ENCODE assay signal across 8 cellular contexts in the genomic region with DNA sequence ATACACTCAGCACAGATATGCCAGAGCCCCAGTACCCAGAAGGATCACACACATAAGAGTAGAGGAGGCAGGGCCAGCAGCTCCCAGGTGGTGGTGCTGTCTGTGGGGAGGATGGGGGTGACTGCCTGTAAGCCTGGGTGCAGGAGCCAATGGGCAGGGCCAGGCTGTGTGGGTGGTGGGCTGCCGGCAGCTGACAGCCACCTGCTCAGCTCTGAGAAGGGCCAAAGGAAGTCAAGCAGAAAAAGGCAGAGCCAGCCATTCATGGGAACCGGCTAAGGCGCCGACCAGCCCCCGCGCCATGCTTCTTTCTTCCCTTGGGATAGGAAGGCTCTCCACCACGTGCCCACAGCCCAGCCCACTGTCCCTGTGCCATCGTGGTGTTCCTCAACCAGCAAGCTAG. TPM values are rescaled to one million over a fixed set of nuclear protein-coding genes. Genes with fewer than 3 reads are reported as not detected.
A peak's percentile ranks its signal among the peaks of the same experiment; 100 is the strongest.
DNase-seq lines count a peak whose midpoint lies in the region; ATAC-seq and TF ChIP-seq lines count a peak whose summit lies in the region.

No MANE protein-coding gene starts in this region.

- no peaks in the 10 kb centered on the region for H3K27me3 ChIP-seq in GM06990 (replicated peaks; ENCODE audit: control insufficient read depth, insufficient read depth, low read length)
- H3K27me3 ChIP-seq in trophoblast cell (ENCODE audit: insufficient read depth, low read length): no peaks in the 10 kb centered on the region

- no peak overlapping the region for H4K8ac ChIP-seq in trophoblast cell (ENCODE audit: low read depth, low read length)

- no peak overlapping the region for H2BK120ac ChIP-seq in trophoblast cell (ENCODE audit: insufficient read depth, low read length, poor library complexity)

- H3K27ac ChIP-seq in trophoblast cell (ENCODE audit: low read depth, low read length): no peak overlapping the region

- ATAC-seq in GM19397 (IDR thresholded peaks at IDR 0.05; ENCODE audit: unreplicated experiment) (peak; percentile 63), HG03442 (IDR thresholded peaks at IDR 0.05; ENCODE audit: unreplicated experiment) (peak; percentile 63)

- no peak overlapping the region for H4K91ac ChIP-seq in trophoblast cell (ENCODE audit: low read depth, low read length)

- H3K18ac ChIP-seq in trophoblast cell (ENCODE audit: low read length): no peak overlapping the region

- H2BK12ac ChIP-seq in trophoblast cell (ENCODE audit: low read length): no peak overlapping the region

- H2AK5ac ChIP-seq in trophoblast cell (ENCODE audit: low read length): no peak overlapping the region

- no peak overlapping the region for H3K23ac ChIP-seq in trophoblast cell (ENCODE audit: low read length)

- H3K9me3 ChIP-seq in trophoblast cell (ENCODE audit: insufficient read depth, low read depth, low read length): peaks cover 2% of the 10 kb centered on the region

- DNase-seq in GM06990 (ENCODE audit: extremely low read depth, insufficient read length): peak; percentile 80
- peak; percentile 78 for DNase-seq in germinal center (ENCODE audit: low spot score)
- DNase-seq in H4 (ENCODE audit: low spot score): no peak
- DNase-seq in HK-2 (ENCODE audit: unreplicated experiment): no peak
- DNase-seq in trophoblast cell: no peak
- DNase-seq in effector CD4-positive, alpha-beta T cell: no peak

- H3K4me3 ChIP-seq in GM06990 (replicated peaks; ENCODE audit: low read depth, low read length) (peak overlapping the region; percentile 29), trophoblast cell (ENCODE audit: low read depth, low read length) (no peak overlapping the region)

- no peak overlapping the region for H2AFZ ChIP-seq in trophoblast cell (ENCODE audit: insufficient read depth, low read length, poor library complexity)

- H2BK5ac ChIP-seq in trophoblast cell (ENCODE audit: low read depth, low read length, poor library complexity): no peak overlapping the region

- peak; percentile 29 for TF ChIP-seq CTCF in GM06990 (IDR thresholded peaks at IDR 0.05; ENCODE audit: insufficient read depth, low read length, poor library complexity, severe bottlenecking)

- no peak overlapping the region for H3K14ac ChIP-seq in trophoblast cell (ENCODE audit: low read length)

- no peak overlapping the region for H4K12ac ChIP-seq in trophoblast cell (ENCODE audit: low read depth, low read length)

- no CpG with 5 or more reads among the region's 8 CpGs for WGBS in trophoblast cell (ENCODE audit: extremely low coverage, insufficient coverage, insufficient read length)

- H3K9ac ChIP-seq in trophoblast cell (ENCODE audit: low read length): no peak overlapping the region

- no peak overlapping the region for H3K4ac ChIP-seq in trophoblast cell (ENCODE audit: low read depth, low read length)

- no peaks in the 10 kb centered on the region for H3K79me1 ChIP-seq in trophoblast cell (ENCODE audit: low read length)

- no peak overlapping the region for H3K4me2 ChIP-seq in trophoblast cell (ENCODE audit: low read length)

- H3K4me1 ChIP-seq in trophoblast cell (ENCODE audit: control insufficient read depth in 1 of 2, insufficient read depth in 2 of 2, low read length in 2 of 2): peaks cover 11 to 19% of the 10 kb centered on the region in 2 experiments

- H3K79me2 ChIP-seq in trophoblast cell (ENCODE audit: control insufficient read depth, insufficient read depth, low read length, poor library complexity): no peaks in the 10 kb centered on the region

- H3K36me3 ChIP-seq in GM06990 (ENCODE audit: control insufficient read depth, insufficient read depth, low read length): peaks cover 3% of the 10 kb centered on the region
- no peaks in the 10 kb centered on the region for H3K36me3 ChIP-seq in trophoblast cell (ENCODE audit: control insufficient read depth in 1 of 2, insufficient read depth in 2 of 2, low read length in 2 of 2)

RNA-seq across cellular contexts. Expression of gene PIK3C2B, which starts 14.1 kb away (rescaled TPM):
- 2.4 and 3.4 TPM in 2 replicates for total RNA-seq in H4 (2014; rRNA removed; shearing (Covaris generic))
- polyA plus RNA-seq in trophoblast cell (2013): 18.1 and 20.1 TPM in 2 replicates

RNA-seq across cellular contexts. Expression of gene MDM4, which starts 35.7 kb away (rescaled TPM):
- total RNA-seq in H4 (2014; rRNA removed; shearing (Covaris generic)): 3.6 and 5.9 TPM in 2 replicates
- polyA plus RNA-seq in trophoblast cell (2013): 16.1 and 17.2 TPM in 2 replicates

Comparison
In these comparisons a context has a peak if more than half of its experiments do, and no peak if none do; other contexts are left out.
1. DNase-seq: peak in GM06990 (single experiment) and germinal center (single experiment); none in H4 (single experiment), HK-2 (single experiment), trophoblast cell (0 of 2) and effector CD4-positive, alpha-beta T cell (single experiment).